10 cellular contexts compared by ENCODE assay signal in genomic region chr2:216590780-216591179, GRCh38. TPM values are rescaled to one million over a fixed set of nuclear protein-coding genes. Genes with fewer than 3 reads are reported as not detected.
A peak's percentile ranks its signal among the peaks of the same experiment; 100 is the strongest.
DNase-seq lines count a peak whose midpoint lies in the region; ATAC-seq and TF ChIP-seq lines count a peak whose summit lies in the region.
"Had no signal": no experiment of that assay in that cellular context is flagged by ENCODE, and none has a peak within 500 bp of the region (broad histone marks: within the 10 kb centered on the region; RNA-seq: fewer than 3 reads in every experiment).

No MANE protein-coding gene starts in this region.

- no peaks in the 10 kb centered on the region for H3K27me3 ChIP-seq in BLaER1 treated with 17β-estradiol and CSF1 and Interleukin-3, amounts not matched to agents 10 nM and 100 nM

- in situ Hi-C loops in SK-MEL-5 (cut with HindIII; ENCODE audit: low pct_unique_long_range_greater_than_20kb, low sequenced_read_pairs): no loop called here

- no peak overlapping the region for H3K9ac ChIP-seq in BLaER1 treated with 17β-estradiol and CSF1 and Interleukin-3, amounts not matched to agents 10 nM and 100 nM

- no peaks in the 10 kb centered on the region for H3K36me3 ChIP-seq in BLaER1 treated with 17β-estradiol and CSF1 and Interleukin-3, amounts not matched to agents 10 nM and 100 nM

- peak; percentile 91 for ATAC-seq in Right ventricle myocardium superior (ENCODE audit: poor library complexity)
- peak; percentile 70 for ATAC-seq in omental fat pad (ENCODE audit: low FRiP score)
- no peak for ATAC-seq in HG03565 (IDR thresholded peaks at IDR 0.05; ENCODE audit: unreplicated experiment)
- no peak for ATAC-seq in HG03175 (IDR thresholded peaks at IDR 0.05; ENCODE audit: unreplicated experiment)
- ATAC-seq in GM21447 (IDR thresholded peaks at IDR 0.05; ENCODE audit: unreplicated experiment): no peak

- intact Hi-C loops in Right ventricle myocardium superior (cut with DNase I): no loop called here

- H3K27ac ChIP-seq in BLaER1 treated with 17β-estradiol and CSF1 and Interleukin-3, amounts not matched to agents 10 nM and 100 nM: no peak overlapping the region

- H3K4me1 ChIP-seq in BLaER1 treated with 17β-estradiol and CSF1 and Interleukin-3, amounts not matched to agents 10 nM and 100 nM: peaks cover 19 to 50% (median 44%) of the 10 kb centered on the region in 10 experiments

- DNase-seq in SK-MEL-5 (ENCODE audit: low read depth, low spot score) (peak; percentile 52), Right ventricle myocardium superior (peak; percentile 67), omental fat pad (ENCODE audit: low spot score) (no peak), medulla oblongata (ENCODE audit: extremely low spot score) (no peak)
- DNase-seq: anterior cingulate cortex had no signal

- H3K4me3 ChIP-seq in BLaER1 treated with 17β-estradiol and CSF1 and Interleukin-3, amounts not matched to agents 10 nM and 100 nM: no peak overlapping the region

- H3K4me2 ChIP-seq in BLaER1 treated with 17β-estradiol and CSF1 and Interleukin-3, amounts not matched to agents 10 nM and 100 nM: peak overlapping the region in 8 of 11 experiments; percentile 27 to 77 (median 67); a peak in 13 of 22 replicates

- H3K9me3 ChIP-seq in BLaER1 treated with 17β-estradiol and CSF1 and Interleukin-3, amounts not matched to agents 10 nM and 100 nM (replicated peaks in 1 of 11): peaks cover 0 to 9% (median 0%) of the 10 kb centered on the region in 11 experiments; a peak in 2 of 22 replicates

- no peak for TF ChIP-seq CTCF in omental fat pad (IDR thresholded peaks at IDR 0.05)

- no peaks in the 10 kb centered on the region for H4K20me1 ChIP-seq in BLaER1 treated with 17β-estradiol and CSF1 and Interleukin-3, amounts not matched to agents 10 nM and 100 nM

RNA-seq across cellular contexts. Expression of gene IGFBP2, which starts 42.4 kb away (rescaled TPM):
- total RNA-seq in SK-MEL-5 (2014; rRNA removed; shearing (Covaris generic)): 445 and 479 TPM in 2 replicates
- polyA plus RNA-seq in SK-MEL-5 (2015; cell fraction: cytosol; rRNA removed): 704 and 791 TPM in 2 replicates
- polyA plus RNA-seq in SK-MEL-5 (2015; cell fraction: nucleus; rRNA removed): 41.7 and 51.2 TPM in 2 replicates
- total RNA-seq in Right ventricle myocardium superior (51.1 TPM), omental fat pad (100 to 1,000 TPM; 126 to 243 (median 153) TPM)
- polyA plus RNA-seq: IgD-negative memory B cell had no signal

Comparison
In these comparisons a context has a peak if more than half of its experiments do, and no peak if none do; other contexts are left out.
1. DNase-seq: peak in SK-MEL-5 (single experiment) and Right ventricle myocardium superior (single experiment); none in omental fat pad (single experiment) and medulla oblongata (single experiment).
2. ATAC-seq: peak in Right ventricle myocardium superior (single experiment) and omental fat pad (single experiment); none in HG03565 (single experiment), HG03175 (single experiment) and GM21447 (single experiment).